ENCODE assay signal across 9 cellular contexts in the genomic region with DNA sequence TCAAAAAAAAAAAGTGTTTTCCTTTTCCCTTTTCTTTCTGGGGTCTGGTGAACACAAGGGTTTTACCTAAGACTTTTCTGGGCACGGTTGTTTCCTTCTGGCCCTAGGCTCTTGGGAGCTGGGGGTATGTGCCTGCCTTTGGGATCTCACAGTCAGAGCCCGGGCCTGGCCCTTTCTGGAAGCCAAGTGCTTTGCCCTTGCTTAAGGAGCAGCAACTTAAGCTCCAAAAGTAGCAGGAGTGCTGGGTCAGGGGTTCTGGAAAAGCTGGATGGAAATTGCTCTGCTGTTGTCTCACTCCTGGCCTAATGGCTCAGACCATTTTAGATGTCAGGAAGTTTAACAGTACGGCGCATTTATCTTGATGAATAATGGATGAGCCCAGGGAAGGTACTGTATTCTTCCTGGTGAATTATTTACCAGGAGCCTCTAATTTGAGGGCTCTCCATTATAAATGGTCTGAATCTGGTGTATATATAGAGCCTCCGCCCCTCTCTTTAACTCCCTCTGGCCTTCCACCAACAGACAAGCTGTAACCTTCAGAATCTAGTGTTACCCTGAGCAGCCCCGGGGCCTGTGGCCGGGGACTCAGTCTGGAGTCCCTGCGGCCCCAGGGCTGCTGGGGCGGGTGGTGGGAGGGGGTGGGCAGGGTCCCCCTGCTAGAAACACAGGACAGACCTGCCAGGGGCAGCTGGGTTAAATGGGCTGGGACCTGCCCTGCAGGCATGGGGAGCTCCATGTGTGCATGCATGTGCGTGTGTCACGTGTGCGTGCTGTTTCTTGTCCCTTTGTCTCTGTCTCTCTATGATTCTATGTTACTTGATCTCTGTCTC. TPM values are rescaled to one million over a fixed set of nuclear protein-coding genes. Genes with fewer than 3 reads are reported as not detected.
DNase-seq lines count a peak whose midpoint lies in the region; ATAC-seq and TF ChIP-seq lines count a peak whose summit lies in the region.
"Had no signal": no experiment of that assay in that cellular context is flagged by ENCODE, and none has a peak within 500 bp of the region (broad histone marks: within the 10 kb centered on the region; RNA-seq: fewer than 3 reads in every experiment).

No MANE protein-coding gene starts in this region.

- H3K27me3 ChIP-seq in GM23338 (ENCODE audit: insufficient read depth), result no peaks in the 10 kb centered on the region
- H3K27me3 ChIP-seq: heart right ventricle had no signal

- H4K20me1 ChIP-seq in GM23338 (replicated peaks; ENCODE audit: insufficient read depth), result 0 out of 2 replicates have a peak, but pooled peaks cover 7% of the 10 kb centered on the region

- peak; percentile 77 for ATAC-seq in GM23338
- peak; percentile 73 for ATAC-seq in WTC11
- ATAC-seq in HG03039 (IDR thresholded peaks at IDR 0.05; ENCODE audit: unreplicated experiment), result no peak

- 0 out of 2 replicates have a peak, but pooled peaks cover 2% of the 10 kb centered on the region for H3F3A ChIP-seq in GM23338 (replicated peaks; ENCODE audit: low read depth)

- no peaks in the 10 kb centered on the region for H3K36me3 ChIP-seq in GM23338 (ENCODE audit: insufficient read depth)
- H3K36me3 ChIP-seq: heart right ventricle had no signal

- H3K9me3 Mint-ChIP-seq in GM23338 (no peaks in the 10 kb centered on the region), WTC11 (no peaks in the 10 kb centered on the region), nephron (no peaks in the 10 kb centered on the region)

- H3K4me3 ChIP-seq in GM23338, result no peak overlapping the region
- H3K4me3 ChIP-seq: heart right ventricle had no signal

- peak overlapping the region; percentile 89 for H3K27ac ChIP-seq in GM23338 (ENCODE audit: low read depth)

- POLR2A ChIA-PET in WTC11 (lab: Charles Lee), result no interaction called here

- H3K4me1 ChIP-seq in GM23338 (ENCODE audit: insufficient read depth), result peaks cover 22% of the 10 kb centered on the region

- H3K27me3 Mint-ChIP-seq in GM23338 (ENCODE audit: insufficient read depth, low read depth, poor library complexity), result peaks cover 10% of the 10 kb centered on the region
- no peaks in the 10 kb centered on the region for H3K27me3 Mint-ChIP-seq in WTC11 (ENCODE audit: low read depth)
- no peaks in the 10 kb centered on the region for H3K27me3 Mint-ChIP-seq in nephron (ENCODE audit: low read depth)

- H2AFZ ChIP-seq in GM23338, result no peak overlapping the region

- H3K4me1 Mint-ChIP-seq in GM23338 (peaks cover 29% of the 10 kb centered on the region), WTC11 (peaks cover 33% of the 10 kb centered on the region), nephron (peaks cover 55% of the 10 kb centered on the region)

- H3K36me3 Mint-ChIP-seq in GM23338 (ENCODE audit: low read depth), result no peaks in the 10 kb centered on the region
- no peaks in the 10 kb centered on the region for H3K36me3 Mint-ChIP-seq in WTC11
- no peaks in the 10 kb centered on the region for H3K36me3 Mint-ChIP-seq in nephron (ENCODE audit: low read depth)

- DNase-seq in GM23338 (ENCODE audit: low spot score) (no peak), WTC11 (ENCODE audit: low spot score) (no peak), NAMALWA (ENCODE audit: low spot score) (no peak)
- DNase-seq in stimulated activated naive CD4-positive, alpha-beta T cell treated with Interleukin-2 at 50 U/mL for 16 hours (lab: John Stamatoyannopoulos, UW), result no peak
- DNase-seq: GDM1, heart right ventricle, KG1 had no signal

- no peak for TF ChIP-seq CTCF in GM23338 (conservative IDR thresholded peaks at IDR 0.05; ENCODE audit: low read depth in 2 of 2)
- TF ChIP-seq CTCF in WTC11 (IDR thresholded peaks at IDR 0.05), result no peak
- no peak for TF ChIP-seq CTCF in nephron (IDR thresholded peaks at IDR 0.05; ENCODE audit: unreplicated experiment in 3 of 3)

- H3K4me3 Mint-ChIP-seq in GM23338 (no peak overlapping the region; the same call in 2 of the 3 replicates), WTC11 (no peak overlapping the region), nephron (peak overlapping the region; percentile 13 to 24 (median 16))

- peaks cover 90% of the 10 kb centered on the region for H3K79me2 ChIP-seq in GM23338 (replicated peaks; ENCODE audit: insufficient read depth)

- CTCF ChIA-PET in WTC11 (lab: Charles Lee), result interaction anchor here (1.1 to 3.1 kb wide), 3 partner anchors 16 to 30 kb away, joined by 4 to 20 read pairs (median 6); no protein-coding TSS in a partner anchor

- peak overlapping the region; percentile 65; the same call in 1 of the 2 replicates for H3K4me2 ChIP-seq in GM23338

- peak overlapping the region; percentile 89 for H3K27ac Mint-ChIP-seq in GM23338
- peak overlapping the region; percentile 96 for H3K27ac Mint-ChIP-seq in WTC11
- H3K27ac Mint-ChIP-seq in nephron, result peak overlapping the region; percentile 94 to 99 (median 95)

- no peaks in the 10 kb centered on the region for H3K9me2 ChIP-seq in GM23338 (ENCODE audit: insufficient read depth)

TF ChIP-seq in GM23338, 12 proteins besides CTCF, POLR2A, EP300 and RAD21 (continues in another document):
- TF ChIP-seq CREB1 (CRISPR knock-in tag; IDR thresholded peaks at IDR 0.05; ENCODE audit: low read depth) (no peak), POLR2AphosphoS5 (IDR thresholded peaks at IDR 0.05; ENCODE audit: low read depth) (no peak), STAT1 (IDR thresholded peaks at IDR 0.05; ENCODE audit: unreplicated experiment) (no peak), EZH2 (IDR thresholded peaks at IDR 0.05; ENCODE audit: low read depth, unreplicated experiment) (no peak), JUNB (IDR thresholded peaks at IDR 0.05; ENCODE audit: unreplicated experiment) (no peak), ZNF114 (CRISPR knock-in tag; IDR thresholded peaks at IDR 0.05) (no peak), NANOG (IDR thresholded peaks at IDR 0.05; ENCODE audit: borderline replicate concordance) (no peak), ZNF331 (CRISPR knock-in tag; IDR thresholded peaks at IDR 0.05; ENCODE audit: low read depth) (no peak)

TF ChIP-seq in WTC11, 78 proteins besides CTCF, POLR2A, EP300 and RAD21:
- TF ChIP-seq ZNF121 (CRISPR knock-in tag; IDR thresholded peaks at IDR 0.05) (peak; percentile 33; the same call in 1 of the 2 replicates), GTF2I (CRISPR knock-in tag; conservative IDR thresholded peaks at IDR 0.05) (no peak)
TF ChIP-seq in WTC11: peak in this region for 1.

RNA-seq across cellular contexts. Expression of a gene that starts 37.5 kb away (rescaled TPM):
- 121 and 147 TPM in 2 replicates for total RNA-seq in GM23338 (2014; rRNA removed; shearing (Covaris generic))
- 46.1 and 52.2 TPM in 2 replicates for polyA plus RNA-seq in GM23338 (2016; fragmentation: Nextera tagmentation; extraction: Ambion mirVana)
- 151 to 165 TPM (median 160 TPM) in 3 replicates for total RNA-seq in WTC11 (2021)

RNA-seq across cellular contexts. Expression of a gene that starts 54.2 kb away (rescaled TPM):
- total RNA-seq in GM23338 (2014; rRNA removed; shearing (Covaris generic)), result 17.4 and 22.4 TPM in 2 replicates
- 14.9 and 16.6 TPM in 2 replicates for polyA plus RNA-seq in GM23338 (2016; fragmentation: Nextera tagmentation; extraction: Ambion mirVana)
- total RNA-seq in WTC11 (2021), result 31.2 to 36.4 TPM (median 35.7 TPM) in 3 replicates

RNA-seq across cellular contexts. Expression of a gene that starts 54.4 kb away (rescaled TPM):
- total RNA-seq in GM23338 (2014; rRNA removed; shearing (Covaris generic)), result 32.3 and 40.4 TPM in 2 replicates
- polyA plus RNA-seq in GM23338 (2016; fragmentation: Nextera tagmentation; extraction: Ambion mirVana), result 127 and 128 TPM in 2 replicates
- 107 to 131 TPM (median 112 TPM) in 3 replicates for total RNA-seq in WTC11 (2021)

RNA-seq across cellular contexts. Expression of a gene that starts 57.4 kb away (rescaled TPM):
- 49.7 and 54.9 TPM in 2 replicates for total RNA-seq in GM23338 (2014; rRNA removed; shearing (Covaris generic))
- polyA plus RNA-seq in GM23338 (2016; fragmentation: Nextera tagmentation; extraction: Ambion mirVana), result 9.9 and 13.4 TPM in 2 replicates
- 43.9 to 46.2 TPM (median 45.3 TPM) in 3 replicates for total RNA-seq in WTC11 (2021)

RNA-seq across cellular contexts. Expression of a gene that starts 60.0 kb away (rescaled TPM):
- 9.7 and 13.2 TPM in 2 replicates for total RNA-seq in GM23338 (2014; rRNA removed; shearing (Covaris generic))
- polyA plus RNA-seq in GM23338 (2016; fragmentation: Nextera tagmentation; extraction: Ambion mirVana), result 2.8 and 3.4 TPM in 2 replicates
- 20.8 to 27.9 TPM (median 27.0 TPM) in 3 replicates for total RNA-seq in WTC11 (2021)

Comparison
In these comparisons a context has a peak if more than half of its experiments do, and no peak if none do; other contexts are left out.
1. H3K4me3 Mint-ChIP-seq: peak in nephron (3 of 3); none in GM23338 (single experiment) and WTC11 (single experiment).
2. Peak in every context shown above with its lines, with median percentiles within 50 percentile points of each other: H3K27ac Mint-ChIP-seq.